21 cellular contexts compared by ENCODE assay signal in genomic region chr16:85457366-85457765, GRCh38.
DNase-seq lines count a peak whose midpoint lies in the region; ATAC-seq, FAIRE-seq and TF ChIP-seq lines count a peak whose summit lies in the region.
"Had no signal": no experiment of that assay in that cellular context is flagged by ENCODE, and none has a peak within 500 bp of the region (broad histone marks: within the 10 kb centered on the region; RNA-seq: fewer than 3 reads in every experiment).

No MANE protein-coding gene starts in this region.

- FAIRE-seq in A549 (lab: Jason Lieb, UNC) (no peak), H54 (lab: Jason Lieb, UNC) (no peak)
- FAIRE-seq: endometrium, urothelium cell line had no signal

- ATAC-seq in A549 (peak; percentile 54 to 60), HG03439 (IDR thresholded peaks at IDR 0.05; ENCODE audit: unreplicated experiment) (no peak), HG03097 (IDR thresholded peaks at IDR 0.05; ENCODE audit: low FRiP score, unreplicated experiment) (no peak)
- ATAC-seq in stimulated activated naive B cell treated with anti-CD40 and anti-IgM and Interleukin-4, amounts not matched to agents 10 μg/mL and 1 μg/mL and 100 μg/mL, for 72 hours (replicated peaks) = no peak
- ATAC-seq: activated CD4-positive, CD25-positive, alpha-beta regulatory T cell treated with anti-CD3 and anti-CD28 coated beads, Interleukin-2, amount 50 U/mL, for 24 hours; stimulated activated naive CD8-positive, alpha-beta T cell treated with anti-CD3 and anti-CD28 coated beads, Interleukin-15, amount 100 ng/mL, for 72 hours had no signal

- POLR2A ChIA-PET in A549 (lab: Yijun Ruan, JAX) = no interaction called here

- no peak for TF ChIP-seq CTCF in A549 (IDR thresholded peaks at IDR 0.05)

- TF ChIP-seq RAD21 in A549 (conservative IDR thresholded peaks at IDR 0.05 in 1 of 2, IDR thresholded peaks at IDR 0.05 in 1 of 2) = no peak

- H3K9me3 ChIP-seq in A549 = no peaks in the 10 kb centered on the region
- H3K9me3 ChIP-seq: colonic mucosa had no signal

- no peak overlapping the region for H3K4me3 Mint-ChIP-seq in stimulated activated naive B cell treated with anti-CD40 and anti-IgM and Interleukin-4, amounts not matched to agents 10 μg/mL and 1 μg/mL and 100 μg/mL, for 72 hours
- H3K4me3 Mint-ChIP-seq: activated naive CD8-positive, alpha-beta T cell treated with anti-CD3 and anti-CD28 coated beads for 36 hours; brain; CD4-positive, alpha-beta memory T cell; stimulated activated naive CD8-positive, alpha-beta T cell treated with anti-CD3 and anti-CD28 coated beads, Interleukin-15, amount 100 ng/mL, for 72 hours had no signal

- no peak for TF ChIP-seq EP300 in A549 (IDR thresholded peaks at IDR 0.05)

- 100% methylated on average over 2 of the region's 7 CpGs for WGBS in A549 (ENCODE audit: missing lambda C conversion rate)

- H3K27ac ChIP-seq in A549 = peak overlapping the region in 1 of 2 experiments; percentile 64; a peak in 2 of 6 replicates
- H3K27ac ChIP-seq: colonic mucosa, hepatocyte had no signal

- H3K27me3 Mint-ChIP-seq in stimulated activated naive B cell treated with anti-CD40 and anti-IgM and Interleukin-4, amounts not matched to agents 10 μg/mL and 1 μg/mL and 100 μg/mL, for 72 hours = peaks cover 61 to 83% of the 10 kb centered on the region in 2 donors

- no peaks in the 10 kb centered on the region for H3K36me3 Mint-ChIP-seq in stimulated activated naive B cell treated with anti-CD40 and anti-IgM and Interleukin-4, amounts not matched to agents 10 μg/mL and 1 μg/mL and 100 μg/mL, for 72 hours
- H3K36me3 Mint-ChIP-seq: activated naive CD8-positive, alpha-beta T cell treated with anti-CD3 and anti-CD28 coated beads for 36 hours; brain; CD4-positive, alpha-beta memory T cell had no signal

- no peak for TF ChIP-seq POLR2A in A549 (IDR thresholded peaks at IDR 0.05; ENCODE audit: low read length)
- TF ChIP-seq POLR2A in H54 (IDR thresholded peaks at IDR 0.05; ENCODE audit: low read depth, low read length) = no peak

- DNase-seq in A549 (ENCODE audit: low read depth in 1 of 2, low spot score in 1 of 2) (no peak), H54 (ENCODE audit: insufficient read length, low spot score) (peak; percentile 96), RPMI7951 (ENCODE audit: low read depth) (peak; percentile 7), hepatic stellate cell (ENCODE audit: low spot score) (peak; percentile 44), NCI-H345 treated with DMSO at 0.1 percent for 48 hours (lab: John Stamatoyannopoulos, UW; ENCODE audit: unreplicated experiment) (no peak)
- DNase-seq in stimulated activated naive B cell treated with anti-CD40 and anti-IgM and Interleukin-4, amounts not matched to agents 10 μg/mL and 1 μg/mL and 100 μg/mL, for 72 hours = no peak
- DNase-seq: activated naive CD8-positive, alpha-beta T cell treated with anti-CD3 and anti-CD28 coated beads for 36 hours; CD4-positive, alpha-beta memory T cell; colonic mucosa; GOT3; islet precursor cell; NCI-H146; NCI-H82; stimulated activated naive CD8-positive, alpha-beta T cell treated with anti-CD3 and anti-CD28 coated beads, Interleukin-15, amount 100 ng/mL, for 72 hours had no signal

- no peak overlapping the region for H3K27ac Mint-ChIP-seq in stimulated activated naive B cell treated with anti-CD40 and anti-IgM and Interleukin-4, amounts not matched to agents 10 μg/mL and 1 μg/mL and 100 μg/mL, for 72 hours
- H3K27ac Mint-ChIP-seq: activated naive CD8-positive, alpha-beta T cell treated with anti-CD3 and anti-CD28 coated beads for 36 hours; CD4-positive, alpha-beta memory T cell; stimulated activated naive CD8-positive, alpha-beta T cell treated with anti-CD3 and anti-CD28 coated beads, Interleukin-15, amount 100 ng/mL, for 72 hours had no signal

- no peak overlapping the region for H3K4me3 ChIP-seq in A549
- H3K4me3 ChIP-seq: colonic mucosa, hepatocyte had no signal

- peaks cover 30% of the 10 kb centered on the region for H3K4me1 ChIP-seq in A549

- 0 out of 3 replicates have a peak overlapping the region, but pooled peaks have one; percentile 24 for H3K4me2 ChIP-seq in A549
- H3K4me2 ChIP-seq: hepatocyte had no signal

- peaks cover 13 to 21% of the 10 kb centered on the region in 2 donors for H3K4me1 Mint-ChIP-seq in stimulated activated naive B cell treated with anti-CD40 and anti-IgM and Interleukin-4, amounts not matched to agents 10 μg/mL and 1 μg/mL and 100 μg/mL, for 72 hours

- CTCF ChIA-PET in A549 (lab: Yijun Ruan, JAX) = interaction anchor here (0.5 to 5.4 kb wide), 11 partner anchors 9 to 653 kb away, joined by 3 to 26 read pairs (median 4); no protein-coding TSS in a partner anchor

- no peaks in the 10 kb centered on the region for H3K9me3 Mint-ChIP-seq in stimulated activated naive B cell treated with anti-CD40 and anti-IgM and Interleukin-4, amounts not matched to agents 10 μg/mL and 1 μg/mL and 100 μg/mL, for 72 hours
- H3K9me3 Mint-ChIP-seq: activated naive CD8-positive, alpha-beta T cell treated with anti-CD3 and anti-CD28 coated beads for 36 hours; CD4-positive, alpha-beta memory T cell; stimulated activated naive CD8-positive, alpha-beta T cell treated with anti-CD3 and anti-CD28 coated beads, Interleukin-15, amount 100 ng/mL, for 72 hours had no signal

TF ChIP-seq in A549, 52 proteins besides CTCF, POLR2A, EP300 and RAD21:
- TF ChIP-seq MYC (IDR thresholded peaks at IDR 0.05; ENCODE audit: borderline replicate concordance, low read length) (no peak), SREBF2 (IDR thresholded peaks at IDR 0.05) (no peak), EHMT2 (IDR thresholded peaks at IDR 0.05; ENCODE audit: low read depth) (no peak), CBX2 (IDR thresholded peaks at IDR 0.05; ENCODE audit: borderline replicate concordance, low read depth) (no peak), RNF2 (IDR thresholded peaks at IDR 0.05; ENCODE audit: borderline replicate concordance, low read depth) (no peak), CEBPB (IDR thresholded peaks at IDR 0.05) (no peak), RFX5 (IDR thresholded peaks at IDR 0.05) (no peak), REST (IDR thresholded peaks at IDR 0.05) (no peak), HDAC2 (IDR thresholded peaks at IDR 0.05) (no peak)
TF ChIP-seq in A549: peak in this region for 0.

Comparison
In these comparisons a context has a peak if more than half of its experiments do, and no peak if none do; other contexts are left out.
1. ATAC-seq: peak in A549 (2 of 2); none in stimulated activated naive B cell treated with anti-CD40 and anti-IgM and Interleukin-4, amounts not matched to agents 10 μg/mL and 1 μg/mL and 100 μg/mL, for 72 hours (0 of 2), HG03439 (single experiment) and HG03097 (single experiment).
2. DNase-seq: peak in H54 (single experiment), RPMI7951 (single experiment) and hepatic stellate cell (single experiment); none in A549 (0 of 2), NCI-H345 treated with DMSO at 0.1 percent for 48 hours (single experiment) and stimulated activated naive B cell treated with anti-CD40 and anti-IgM and Interleukin-4, amounts not matched to agents 10 μg/mL and 1 μg/mL and 100 μg/mL, for 72 hours (single experiment).